In genomic region chr20:64038579-64039292, GRCh38 we compare ENCODE assay signal across 8 cellular contexts. TPM values are rescaled to one million over a fixed set of nuclear protein-coding genes. Genes with fewer than 3 reads are reported as not detected.
DNase-seq lines count a peak whose midpoint lies in the region; ATAC-seq, FAIRE-seq and TF ChIP-seq lines count a peak whose summit lies in the region.

No MANE protein-coding gene starts in this region.

- TF ChIP-seq POLR2A in transverse colon (IDR thresholded peaks at IDR 0.05): no peak

- no peaks in the 10 kb centered on the region for H3K36me3 ChIP-seq in pancreas
- H3K36me3 ChIP-seq in transverse colon: peaks cover 0 to 5% (median under 1%) of the 10 kb centered on the region in 4 donors

- 1% methylated on average over 67 to 88 of the region's 88 CpGs for WGBS in pancreas, 2 donors
- 0 to 1% methylated on average over 1 to 17 of the region's 88 CpGs for WGBS in transverse colon (ENCODE audit: low coverage in 1 of 2), 2 donors

- no peaks in the 10 kb centered on the region for H3K9me3 ChIP-seq in pancreas
- no peaks in the 10 kb centered on the region for H3K9me3 ChIP-seq in transverse colon

- ATAC-seq in GM19395 (IDR thresholded peaks at IDR 0.05; ENCODE audit: unreplicated experiment) (peak; percentile 57), pancreas (peak; percentile 90 to 94 (median 92))

- H3K27me3 ChIP-seq in pancreas: no peaks in the 10 kb centered on the region
- peaks cover 72% of the 10 kb centered on the region for H3K27me3 ChIP-seq in transverse colon

- H3K4me1 ChIP-seq in pancreas: peaks cover 0 to 5% (median 0%) of the 10 kb centered on the region in 3 donors
- H3K4me1 ChIP-seq in transverse colon: peaks cover 16 to 34% (median 24%) of the 10 kb centered on the region in 4 donors

- in situ Hi-C loops in transverse colon (cut with MboI; ENCODE audit: low pct_ligation_motif_present in 1 of 4, low pct_unique_long_range_greater_than_20kb in 1 of 4, low sequenced_read_pairs in 3 of 4): no loop called here

- H3K4me3 Mint-ChIP-seq in CD14-positive monocyte: peak overlapping the region; percentile 71 to 86
- H3K4me3 Mint-ChIP-seq in activated T-helper 1 cell treated with anti-CD3 and anti-CD28 coated beads, Interleukin-12 subunit alpha, Interleukin-12 subunit beta, Interleukin-2, Interleukin-4 antibody, amounts not matched to agents 30 ng/mL and 10 ng/mL and 1 ng/mL, durations not matched to agents 14 hours and 24 hours and 36 hours: peak overlapping the region; percentile 73

- H3K4me3 ChIP-seq in pancreas: peak overlapping the region; percentile 6 to 65 (median 39)
- peak overlapping the region; percentile 16 to 53 (median 32) for H3K4me3 ChIP-seq in transverse colon

- H3K27me3 Mint-ChIP-seq in CD14-positive monocyte (ENCODE audit: low read depth in 3 of 3): peaks cover 59 to 77% (median 60%) of the 10 kb centered on the region in 3 donors
- peaks cover 3% of the 10 kb centered on the region for H3K27me3 Mint-ChIP-seq in activated T-helper 1 cell treated with anti-CD3 and anti-CD28 coated beads, Interleukin-12 subunit alpha, Interleukin-12 subunit beta, Interleukin-2, Interleukin-4 antibody, amounts not matched to agents 30 ng/mL and 10 ng/mL and 1 ng/mL, durations not matched to agents 14 hours and 24 hours and 36 hours (ENCODE audit: insufficient read depth)

- peaks cover 9 to 13% of the 10 kb centered on the region in 2 donors for H3K36me3 Mint-ChIP-seq in CD14-positive monocyte
- H3K36me3 Mint-ChIP-seq in activated T-helper 1 cell treated with anti-CD3 and anti-CD28 coated beads, Interleukin-12 subunit alpha, Interleukin-12 subunit beta, Interleukin-2, Interleukin-4 antibody, amounts not matched to agents 30 ng/mL and 10 ng/mL and 1 ng/mL, durations not matched to agents 14 hours and 24 hours and 36 hours (ENCODE audit: low read depth): peaks cover 11% of the 10 kb centered on the region

- TF ChIP-seq EP300 in transverse colon (IDR thresholded peaks at IDR 0.05; ENCODE audit: low read depth): no peak

- H3K27ac ChIP-seq in pancreas: peak overlapping the region; percentile 48 to 70 (median 60)
- H3K27ac ChIP-seq in transverse colon: peak overlapping the region; percentile 33 to 66 (median 52)

- no peak overlapping the region for H3K27ac Mint-ChIP-seq in CD14-positive monocyte
- H3K27ac Mint-ChIP-seq in activated T-helper 1 cell treated with anti-CD3 and anti-CD28 coated beads, Interleukin-12 subunit alpha, Interleukin-12 subunit beta, Interleukin-2, Interleukin-4 antibody, amounts not matched to agents 30 ng/mL and 10 ng/mL and 1 ng/mL, durations not matched to agents 14 hours and 24 hours and 36 hours: no peak overlapping the region

- DNase-seq in CD14-positive monocyte (ENCODE audit: low spot score) (no peak), HUDEP-2 (lab: John Stamatoyannopoulos, UW; ENCODE audit: unreplicated experiment in 76 of 76) (peak in 66 of 76 experiments; percentile 4 to 85 (median 49)), RCC 7860 (ENCODE audit: low spot score) (peak; percentile 52), foreskin melanocyte (peak; percentile 47), pancreas (peak; percentile 68 to 93 (median 84)), transverse colon (peak; percentile 78)
- peak; percentile 77 for DNase-seq in activated T-helper 1 cell treated with anti-CD3 and anti-CD28 coated beads, Interleukin-12 subunit alpha, Interleukin-12 subunit beta, Interleukin-2, Interleukin-4 antibody, amounts not matched to agents 30 ng/mL and 10 ng/mL and 1 ng/mL, durations not matched to agents 14 hours and 24 hours and 36 hours (ENCODE audit: low spot score)

- TF ChIP-seq CTCF in CD14-positive monocyte (IDR thresholded peaks at IDR 0.05) (peak; percentile 81), pancreas (IDR thresholded peaks at IDR 0.05) (peak; percentile 42 to 62 (median 48)), transverse colon (IDR thresholded peaks at IDR 0.05) (peak; percentile 61 to 83 (median 65))

- intact Hi-C loops in CD14-positive monocyte (cut with micrococcal nuclease) (loop anchor here (2.0 kb wide), 1 partner anchor 82 kb away; no protein-coding TSS in a partner anchor), pancreas (cut with DNase I) (loop anchor here in 1 of 3 donors (10.0 kb wide), 1 partner anchor 86 kb away; no protein-coding TSS in a partner anchor), transverse colon (cut with DNase I; ENCODE audit: low total_unique reads) (loop anchor here (5.0 kb wide), 1 partner anchor 74 kb away; no protein-coding TSS in a partner anchor)
- intact Hi-C loops in activated T-helper 1 cell treated with anti-CD3 and anti-CD28 coated beads, Interleukin-12 subunit alpha, Interleukin-12 subunit beta, Interleukin-2, Interleukin-4 antibody, amounts not matched to agents 30 ng/mL and 10 ng/mL and 1 ng/mL, durations not matched to agents 14 hours and 24 hours and 36 hours (cut with micrococcal nuclease): loop anchor here (1.0 to 5.0 kb wide), 4 partner anchors 19 to 82 kb away; partner anchors contain the start of genes RGS19 and TCEA2

- peaks cover 0 to 4% (median 2%) of the 10 kb centered on the region in 7 donors for H3K9me3 Mint-ChIP-seq in CD14-positive monocyte
- H3K9me3 Mint-ChIP-seq in activated T-helper 1 cell treated with anti-CD3 and anti-CD28 coated beads, Interleukin-12 subunit alpha, Interleukin-12 subunit beta, Interleukin-2, Interleukin-4 antibody, amounts not matched to agents 30 ng/mL and 10 ng/mL and 1 ng/mL, durations not matched to agents 14 hours and 24 hours and 36 hours: no peaks in the 10 kb centered on the region

- FAIRE-seq in RCC 7860 (lab: Jason Lieb, UNC) (no peak), pancreas (lab: Jason Lieb, UNC) (no peak)

- H3K4me1 Mint-ChIP-seq in CD14-positive monocyte: peaks cover 20% of the 10 kb centered on the region
- H3K4me1 Mint-ChIP-seq in activated T-helper 1 cell treated with anti-CD3 and anti-CD28 coated beads, Interleukin-12 subunit alpha, Interleukin-12 subunit beta, Interleukin-2, Interleukin-4 antibody, amounts not matched to agents 30 ng/mL and 10 ng/mL and 1 ng/mL, durations not matched to agents 14 hours and 24 hours and 36 hours (ENCODE audit: low read depth): peaks cover 51% of the 10 kb centered on the region

RNA-seq across cellular contexts. Expression of gene C20orf204, which starts 2.8 kb away (rescaled TPM):
- not detected for polyA plus RNA-seq in CD14-positive monocyte
- 5.4 and 6.1 TPM in 2 replicates for total RNA-seq in activated T-helper 1 cell treated with anti-CD3 and anti-CD28 coated beads, Interleukin-12 subunit alpha, Interleukin-12 subunit beta, Interleukin-2, Interleukin-4 antibody, amounts not matched to agents 30 ng/mL and 10 ng/mL and 1 ng/mL, durations not matched to agents 14 hours and 24 hours and 36 hours
- 1 to 10 TPM in 1 of 6 donors, under 1 TPM in 5; 0.31 to 1.0 (median 0.70) TPM for total RNA-seq in pancreas
- polyA plus RNA-seq in pancreas: 1 to 10 TPM; 2.4 to 3.7 TPM
- total RNA-seq in transverse colon: 10 to 100 TPM in 1 of 4 donors, 1 to 10 TPM in 1, under 1 TPM in 1, not detected in 1; 0.68 to 34.8 (median 1.4) TPM

RNA-seq across cellular contexts. Expression of gene SOX18, which starts 10.7 kb away (rescaled TPM):
- not detected for polyA plus RNA-seq in CD14-positive monocyte
- 1.3 TPM in 2 replicates for total RNA-seq in activated T-helper 1 cell treated with anti-CD3 and anti-CD28 coated beads, Interleukin-12 subunit alpha, Interleukin-12 subunit beta, Interleukin-2, Interleukin-4 antibody, amounts not matched to agents 30 ng/mL and 10 ng/mL and 1 ng/mL, durations not matched to agents 14 hours and 24 hours and 36 hours
- total RNA-seq in pancreas: 1 to 10 TPM; 3.7 to 9.1 (median 5.2) TPM
- polyA plus RNA-seq in pancreas: 1 to 10 TPM; 6.1 to 6.4 TPM
- total RNA-seq in transverse colon: 10 to 100 TPM in 1 of 4 donors, 1 to 10 TPM in 3; 1.8 to 14.2 (median 6.5) TPM

RNA-seq across cellular contexts. Expression of gene TCEA2, which starts 24.3 kb away (rescaled TPM):
- polyA plus RNA-seq in CD14-positive monocyte: 10 to 100 TPM; 15.7 to 16.0 TPM
- total RNA-seq in activated T-helper 1 cell treated with anti-CD3 and anti-CD28 coated beads, Interleukin-12 subunit alpha, Interleukin-12 subunit beta, Interleukin-2, Interleukin-4 antibody, amounts not matched to agents 30 ng/mL and 10 ng/mL and 1 ng/mL, durations not matched to agents 14 hours and 24 hours and 36 hours: 33.8 TPM in 2 replicates
- 10 to 100 TPM; 11.6 to 24.5 (median 13.9) TPM for total RNA-seq in pancreas
- 10 to 100 TPM; 35.7 to 52.9 TPM for polyA plus RNA-seq in pancreas
- 10 to 100 TPM in 3 of 4 donors, 1 to 10 TPM in 1; 5.6 to 94.3 (median 14.8) TPM for total RNA-seq in transverse colon

RNA-seq across cellular contexts. Expression of gene RGS19, which starts 40.6 kb away (rescaled TPM):
- polyA plus RNA-seq in CD14-positive monocyte: 100 to 1,000 TPM; 244 to 280 TPM
- 54.7 and 55.9 TPM in 2 replicates for total RNA-seq in activated T-helper 1 cell treated with anti-CD3 and anti-CD28 coated beads, Interleukin-12 subunit alpha, Interleukin-12 subunit beta, Interleukin-2, Interleukin-4 antibody, amounts not matched to agents 30 ng/mL and 10 ng/mL and 1 ng/mL, durations not matched to agents 14 hours and 24 hours and 36 hours
- 10 to 100 TPM in 1 of 6 donors, 1 to 10 TPM in 5; 3.2 to 11.9 (median 4.1) TPM for total RNA-seq in pancreas
- polyA plus RNA-seq in pancreas: 1 to 10 TPM; 7.5 to 8.9 TPM
- total RNA-seq in transverse colon: 10 to 100 TPM in 2 of 4 donors, 1 to 10 TPM in 1, not detected in 1; 5.5 to 37.4 (median 10.8) TPM

RNA-seq across cellular contexts. Expression of gene OPRL1, which starts 41.1 kb away (rescaled TPM):
- polyA plus RNA-seq in CD14-positive monocyte (1 to 10 TPM; 7.0 to 8.8 TPM), pancreas (under 1 TPM; 0.49 to 0.94 TPM)
- 0.16 and 0.20 TPM in 2 replicates for total RNA-seq in activated T-helper 1 cell treated with anti-CD3 and anti-CD28 coated beads, Interleukin-12 subunit alpha, Interleukin-12 subunit beta, Interleukin-2, Interleukin-4 antibody, amounts not matched to agents 30 ng/mL and 10 ng/mL and 1 ng/mL, durations not matched to agents 14 hours and 24 hours and 36 hours
- total RNA-seq in pancreas (1 to 10 TPM in 3 of 6 donors, under 1 TPM in 3; 0.25 to 2.2 (median 1.1) TPM), transverse colon (under 1 TPM in 2 of 4 donors, not detected in 2; 0.14 to 0.32 TPM)
